In genomic region chr11:32168924-32169323, GRCh38 we compare ENCODE assay signal across 18 cellular contexts.
DNase-seq lines count a peak whose midpoint lies in the region; ATAC-seq lines count a peak whose summit lies in the region.
"Had no signal": no experiment of that assay in that cellular context is flagged by ENCODE, and none has a peak within 500 bp of the region (broad histone marks: within the 10 kb centered on the region; RNA-seq: fewer than 3 reads in every experiment).

No MANE protein-coding gene starts in this region.

- H3K27ac Mint-ChIP-seq in activated naive CD8-positive, alpha-beta T cell = peak overlapping the region; percentile 1
- H3K27ac Mint-ChIP-seq in activated naive CD8-positive, alpha-beta T cell treated with anti-CD3 and anti-CD28 coated beads, Interleukin-2, amount 50 U/mL, for 24 hours = no peak overlapping the region
- H3K27ac Mint-ChIP-seq in T-cell = no peak overlapping the region
- no peak overlapping the region for H3K27ac Mint-ChIP-seq in natural killer cell treated with Interleukin-12 subunit alpha and Interleukin-12 subunit beta and Interleukin-15 and Interleukin-18, amount 100 ng/mL, for 72 hours
- H3K27ac Mint-ChIP-seq: CD4-positive, alpha-beta T cell; HFFc6; IgD-negative memory B cell had no signal

- no peak overlapping the region for H3K4me3 Mint-ChIP-seq in activated naive CD8-positive, alpha-beta T cell
- H3K4me3 Mint-ChIP-seq in activated naive CD8-positive, alpha-beta T cell treated with anti-CD3 and anti-CD28 coated beads, Interleukin-2, amount 50 U/mL, for 24 hours = no peak overlapping the region
- peak overlapping the region in 1 of 3 donors; percentile 31 for H3K4me3 Mint-ChIP-seq in T-cell
- no peak overlapping the region for H3K4me3 Mint-ChIP-seq in natural killer cell treated with Interleukin-12 subunit alpha and Interleukin-12 subunit beta and Interleukin-15 and Interleukin-18, amount 100 ng/mL, for 72 hours
- H3K4me3 Mint-ChIP-seq: CD4-positive, alpha-beta T cell; HFFc6; IgD-negative memory B cell had no signal

- ATAC-seq in activated naive CD8-positive, alpha-beta T cell treated with anti-CD3 and anti-CD28 coated beads, Interleukin-2, amount 50 U/mL, for 24 hours = no peak
- peak; percentile 35 to 73 (median 48) for ATAC-seq in T-cell (replicated peaks in 1 of 4)
- ATAC-seq in activated CD4-positive, CD25-positive, alpha-beta regulatory T cell treated with anti-CD3 and anti-CD28 coated beads, Interleukin-2, amount 50 U/mL, for 24 hours = no peak
- ATAC-seq in natural killer cell treated with Interleukin-12 subunit alpha and Interleukin-12 subunit beta and Interleukin-15 and Interleukin-18, amount 100 ng/mL, for 72 hours = no peak
- ATAC-seq: HCT116, HepG2 had no signal

- CTCF ChIA-PET in T-cell (lab: Charles Lee) = no interaction called here

- no peaks in the 10 kb centered on the region for H3K27me3 Mint-ChIP-seq in activated naive CD8-positive, alpha-beta T cell
- peaks cover 3% of the 10 kb centered on the region for H3K27me3 Mint-ChIP-seq in activated naive CD8-positive, alpha-beta T cell treated with anti-CD3 and anti-CD28 coated beads, Interleukin-2, amount 50 U/mL, for 24 hours
- H3K27me3 Mint-ChIP-seq in T-cell = peaks cover 0 to 3% of the 10 kb centered on the region in 2 donors
- H3K27me3 Mint-ChIP-seq in natural killer cell treated with Interleukin-12 subunit alpha and Interleukin-12 subunit beta and Interleukin-15 and Interleukin-18, amount 100 ng/mL, for 72 hours = peaks cover under 1 to 5% of the 10 kb centered on the region in 2 donors
- H3K27me3 Mint-ChIP-seq: CD4-positive, alpha-beta T cell had no signal

- no peak for DNase-seq in activated naive CD8-positive, alpha-beta T cell treated with anti-CD3 and anti-CD28 coated beads, Interleukin-2, amount 50 U/mL, for 24 hours
- DNase-seq in HT1080 (ENCODE audit: low read depth) (peak; percentile 20), T-cell (no peak)
- DNase-seq in natural killer cell treated with Interleukin-12 subunit alpha and Interleukin-12 subunit beta and Interleukin-15 and Interleukin-18, amount 100 ng/mL, for 72 hours (ENCODE audit: low spot score) = no peak
- DNase-seq: ACHN; BE2C; Caco-2; CD4-positive, alpha-beta T cell; DMS79 treated with DMSO at 0.1 percent for 48 hours; GF-D8; GOT3; H7; HFFc6 had no signal

- no peaks in the 10 kb centered on the region for H3K36me3 Mint-ChIP-seq in activated naive CD8-positive, alpha-beta T cell
- no peaks in the 10 kb centered on the region for H3K36me3 Mint-ChIP-seq in activated naive CD8-positive, alpha-beta T cell treated with anti-CD3 and anti-CD28 coated beads, Interleukin-2, amount 50 U/mL, for 24 hours (ENCODE audit: low read depth)
- H3K36me3 Mint-ChIP-seq in T-cell = no peaks in the 10 kb centered on the region
- no peaks in the 10 kb centered on the region for H3K36me3 Mint-ChIP-seq in natural killer cell treated with Interleukin-12 subunit alpha and Interleukin-12 subunit beta and Interleukin-15 and Interleukin-18, amount 100 ng/mL, for 72 hours
- H3K36me3 Mint-ChIP-seq: IgD-negative memory B cell had no signal

- H3K9me3 Mint-ChIP-seq in activated naive CD8-positive, alpha-beta T cell (ENCODE audit: low read depth) = no peaks in the 10 kb centered on the region
- H3K9me3 Mint-ChIP-seq in activated naive CD8-positive, alpha-beta T cell treated with anti-CD3 and anti-CD28 coated beads, Interleukin-2, amount 50 U/mL, for 24 hours = no peaks in the 10 kb centered on the region
- no peaks in the 10 kb centered on the region for H3K9me3 Mint-ChIP-seq in T-cell
- H3K9me3 Mint-ChIP-seq in natural killer cell treated with Interleukin-12 subunit alpha and Interleukin-12 subunit beta and Interleukin-15 and Interleukin-18, amount 100 ng/mL, for 72 hours = no peaks in the 10 kb centered on the region
- H3K9me3 Mint-ChIP-seq: CD4-positive, alpha-beta T cell; HFFc6; IgD-negative memory B cell had no signal

- POLR2A ChIA-PET in T-cell (lab: Charles Lee) = no interaction called here

- peaks cover 41% of the 10 kb centered on the region for H3K4me1 Mint-ChIP-seq in activated naive CD8-positive, alpha-beta T cell (ENCODE audit: low read depth)
- peaks cover 23% of the 10 kb centered on the region for H3K4me1 Mint-ChIP-seq in activated naive CD8-positive, alpha-beta T cell treated with anti-CD3 and anti-CD28 coated beads, Interleukin-2, amount 50 U/mL, for 24 hours
- H3K4me1 Mint-ChIP-seq in T-cell = peaks cover 15 to 32% (median 20%) of the 10 kb centered on the region in 3 donors
- H3K4me1 Mint-ChIP-seq in natural killer cell treated with Interleukin-12 subunit alpha and Interleukin-12 subunit beta and Interleukin-15 and Interleukin-18, amount 100 ng/mL, for 72 hours (ENCODE audit: low read depth in 2 of 2) = no peaks in the 10 kb centered on the region

Comparison
In these comparisons a context has a peak if more than half of its experiments do, and no peak if none do; other contexts are left out.
1. ATAC-seq: peak in T-cell (4 of 4); none in activated naive CD8-positive, alpha-beta T cell treated with anti-CD3 and anti-CD28 coated beads, Interleukin-2, amount 50 U/mL, for 24 hours (single experiment), activated CD4-positive, CD25-positive, alpha-beta regulatory T cell treated with anti-CD3 and anti-CD28 coated beads, Interleukin-2, amount 50 U/mL, for 24 hours (0 of 2) and natural killer cell treated with Interleukin-12 subunit alpha and Interleukin-12 subunit beta and Interleukin-15 and Interleukin-18, amount 100 ng/mL, for 72 hours (0 of 2).